Comparison of ENCODE assay signal across 19 cellular contexts in genomic region chr1:219967361-219967760, GRCh38. TPM values are rescaled to one million over a fixed set of nuclear protein-coding genes. Genes with fewer than 3 reads are reported as not detected.
DNase-seq lines count a peak whose midpoint lies in the region; ATAC-seq and TF ChIP-seq lines count a peak whose summit lies in the region.
"Had no signal": no experiment of that assay in that cellular context is flagged by ENCODE, and none has a peak within 500 bp of the region (broad histone marks: within the 10 kb centered on the region; RNA-seq: fewer than 3 reads in every experiment).

No MANE protein-coding gene starts in this region.

- H3K4me3 ChIP-seq in CD8-positive, alpha-beta T cell (ENCODE audit: low read depth, low read length), result no peak overlapping the region
- H3K4me3 ChIP-seq in upper lobe of right lung, result no peak overlapping the region
- H3K4me3 ChIP-seq: A549 had no signal

- peaks cover 33% of the 10 kb centered on the region for H3K36me3 Mint-ChIP-seq in activated CD8-positive, alpha-beta T cell treated with anti-CD3 and anti-CD28 coated beads for 36 hours (ENCODE audit: low read depth)
- peaks cover 36% of the 10 kb centered on the region for H3K36me3 Mint-ChIP-seq in activated CD8-positive, alpha-beta T cell treated with anti-CD3 and anti-CD28 coated beads, Interleukin-2, amount 10 ng/mL, durations not matched to agents 7 days and 5 days (ENCODE audit: low read depth)
- peaks cover 43% of the 10 kb centered on the region for H3K36me3 Mint-ChIP-seq in CD8-positive, alpha-beta T cell
- peaks cover 22% of the 10 kb centered on the region for H3K36me3 Mint-ChIP-seq in WTC11
- peaks cover 23% of the 10 kb centered on the region for H3K36me3 Mint-ChIP-seq in central memory CD8-positive, alpha-beta T cell (ENCODE audit: insufficient read depth)

- peaks cover 10% of the 10 kb centered on the region for H3K4me1 Mint-ChIP-seq in activated CD8-positive, alpha-beta T cell treated with anti-CD3 and anti-CD28 coated beads for 36 hours (ENCODE audit: low read depth)
- H3K4me1 Mint-ChIP-seq in activated CD8-positive, alpha-beta T cell treated with anti-CD3 and anti-CD28 coated beads, Interleukin-2, amount 10 ng/mL, durations not matched to agents 7 days and 5 days (ENCODE audit: low read depth), result peaks cover 16% of the 10 kb centered on the region
- H3K4me1 Mint-ChIP-seq in CD8-positive, alpha-beta T cell (ENCODE audit: low read depth), result no peaks in the 10 kb centered on the region
- 0 out of 2 replicates have a peak, but pooled peaks cover 3% of the 10 kb centered on the region for H3K4me1 Mint-ChIP-seq in WTC11
- H3K4me1 Mint-ChIP-seq in central memory CD8-positive, alpha-beta T cell, result no peaks in the 10 kb centered on the region

- ATAC-seq in activated CD8-positive, alpha-beta T cell treated with anti-CD3 and anti-CD28 coated beads for 36 hours, result no peak
- no peak for ATAC-seq in activated CD8-positive, alpha-beta T cell treated with anti-CD3 and anti-CD28 coated beads, Interleukin-2, amount 10 ng/mL, durations not matched to agents 7 days and 5 days
- no peak for ATAC-seq in CD8-positive, alpha-beta T cell
- no peak for ATAC-seq in WTC11
- no peak for ATAC-seq in central memory CD8-positive, alpha-beta T cell (replicated peaks; ENCODE audit: extremely low read depth, poor library complexity, severe bottlenecking)
- ATAC-seq in GM18870 (IDR thresholded peaks at IDR 0.05; ENCODE audit: unreplicated experiment), result no peak
- no peak for ATAC-seq in left ventricle myocardium superior
- no peak for ATAC-seq in upper lobe of right lung
- ATAC-seq: A549, HepG2 had no signal

- H3K27ac Mint-ChIP-seq in activated CD8-positive, alpha-beta T cell treated with anti-CD3 and anti-CD28 coated beads for 36 hours, result peak overlapping the region; percentile 40
- H3K27ac Mint-ChIP-seq in activated CD8-positive, alpha-beta T cell treated with anti-CD3 and anti-CD28 coated beads, Interleukin-2, amount 10 ng/mL, durations not matched to agents 7 days and 5 days, result no peak overlapping the region
- H3K27ac Mint-ChIP-seq in CD8-positive, alpha-beta T cell, result peak overlapping the region; percentile 25
- peak overlapping the region; percentile 39; the same call in 1 of the 2 replicates for H3K27ac Mint-ChIP-seq in WTC11
- H3K27ac Mint-ChIP-seq in central memory CD8-positive, alpha-beta T cell (ENCODE audit: low read depth), result peak overlapping the region; percentile 9
- H3K27ac Mint-ChIP-seq: CD4-positive, alpha-beta T cell; IgD-negative memory B cell had no signal

- no peaks in the 10 kb centered on the region for H3K9me3 ChIP-seq in CD8-positive, alpha-beta T cell (ENCODE audit: low read length)
- H3K9me3 ChIP-seq in upper lobe of right lung, result no peaks in the 10 kb centered on the region
- H3K9me3 ChIP-seq: A549 had no signal

- H3K36me3 ChIP-seq in CD8-positive, alpha-beta T cell (ENCODE audit: insufficient read depth, low read length), result peaks cover 7% of the 10 kb centered on the region
- peaks cover 48% of the 10 kb centered on the region for H3K36me3 ChIP-seq in upper lobe of right lung

- CTCF ChIA-PET in activated CD8-positive, alpha-beta T cell treated with anti-CD3 and anti-CD28 coated beads for 36 hours (lab: Charles Lee), result no interaction called here
- CTCF ChIA-PET in activated CD8-positive, alpha-beta T cell treated with anti-CD3 and anti-CD28 coated beads, Interleukin-2, amount 10 ng/mL, durations not matched to agents 7 days and 5 days (lab: Charles Lee), result no interaction called here
- CTCF ChIA-PET in CD8-positive, alpha-beta T cell (lab: Charles Lee), result no interaction called here
- CTCF ChIA-PET in WTC11 (lab: Charles Lee), result interaction anchor here (1.1 kb wide), 1 partner anchor 156 kb away, joined by 3 read pairs; no protein-coding TSS in a partner anchor

- no peaks in the 10 kb centered on the region for H3K4me1 ChIP-seq in CD8-positive, alpha-beta T cell (ENCODE audit: insufficient read depth, low read length)
- no peaks in the 10 kb centered on the region for H3K4me1 ChIP-seq in upper lobe of right lung
- H3K4me1 ChIP-seq: A549 had no signal

- H3K27ac ChIP-seq in CD8-positive, alpha-beta T cell (ENCODE audit: low read depth, low read length), result no peak overlapping the region
- H3K27ac ChIP-seq in upper lobe of right lung, result no peak overlapping the region
- H3K27ac ChIP-seq: 22Rv1, A549, C4-2B had no signal

- TF ChIP-seq CTCF in activated CD8-positive, alpha-beta T cell treated with anti-CD3 and anti-CD28 coated beads for 36 hours (IDR thresholded peaks at IDR 0.05), result no peak
- TF ChIP-seq CTCF in CD8-positive, alpha-beta T cell (IDR thresholded peaks at IDR 0.05), result no peak
- TF ChIP-seq CTCF in WTC11 (IDR thresholded peaks at IDR 0.05) (no peak), upper lobe of right lung (IDR thresholded peaks at IDR 0.05) (no peak)

- no peak for DNase-seq in activated CD8-positive, alpha-beta T cell treated with anti-CD3 and anti-CD28 coated beads for 36 hours
- no peak for DNase-seq in activated CD8-positive, alpha-beta T cell treated with anti-CD3 and anti-CD28 coated beads, Interleukin-2, amount 10 ng/mL, durations not matched to agents 7 days and 5 days
- DNase-seq in CD8-positive, alpha-beta T cell, result no peak
- DNase-seq in WTC11 (ENCODE audit: low spot score), result no peak
- no peak for DNase-seq in central memory CD8-positive, alpha-beta T cell (ENCODE audit: low spot score in 2 of 2)
- no peak for DNase-seq in left ventricle myocardium superior
- DNase-seq in upper lobe of right lung, result no peak
- DNase-seq: AML-193; CD4-positive, alpha-beta T cell; DMS79 treated with DMSO at 0.1 percent for 48 hours; GF-D8; GOT3; H7 had no signal

- no peaks in the 10 kb centered on the region for H3K27me3 ChIP-seq in CD8-positive, alpha-beta T cell (ENCODE audit: insufficient read depth, low read length)
- H3K27me3 ChIP-seq in upper lobe of right lung, result no peaks in the 10 kb centered on the region

- intact Hi-C loops in activated CD8-positive, alpha-beta T cell treated with anti-CD3 and anti-CD28 coated beads for 36 hours (cut with micrococcal nuclease), result no loop called here
- intact Hi-C loops in CD8-positive, alpha-beta T cell (cut with DNase I, micrococcal nuclease), result no loop called here
- intact Hi-C loops in left ventricle myocardium superior (cut with micrococcal nuclease) (no loop called here), upper lobe of right lung (cut with DNase I) (no loop called here)

- H3K9me3 Mint-ChIP-seq in activated CD8-positive, alpha-beta T cell treated with anti-CD3 and anti-CD28 coated beads for 36 hours, result no peaks in the 10 kb centered on the region
- no peaks in the 10 kb centered on the region for H3K9me3 Mint-ChIP-seq in activated CD8-positive, alpha-beta T cell treated with anti-CD3 and anti-CD28 coated beads, Interleukin-2, amount 10 ng/mL, durations not matched to agents 7 days and 5 days (ENCODE audit: insufficient read depth)
- H3K9me3 Mint-ChIP-seq in CD8-positive, alpha-beta T cell, result no peaks in the 10 kb centered on the region
- H3K9me3 Mint-ChIP-seq in WTC11, result no peaks in the 10 kb centered on the region
- no peaks in the 10 kb centered on the region for H3K9me3 Mint-ChIP-seq in central memory CD8-positive, alpha-beta T cell
- H3K9me3 Mint-ChIP-seq: CD4-positive, alpha-beta T cell; IgD-negative memory B cell had no signal

- H3K4me3 Mint-ChIP-seq in activated CD8-positive, alpha-beta T cell treated with anti-CD3 and anti-CD28 coated beads for 36 hours, result no peak overlapping the region
- no peak overlapping the region for H3K4me3 Mint-ChIP-seq in activated CD8-positive, alpha-beta T cell treated with anti-CD3 and anti-CD28 coated beads, Interleukin-2, amount 10 ng/mL, durations not matched to agents 7 days and 5 days
- H3K4me3 Mint-ChIP-seq in CD8-positive, alpha-beta T cell, result no peak overlapping the region
- H3K4me3 Mint-ChIP-seq in WTC11, result no peak overlapping the region
- H3K4me3 Mint-ChIP-seq in central memory CD8-positive, alpha-beta T cell, result no peak overlapping the region
- H3K4me3 Mint-ChIP-seq: CD4-positive, alpha-beta T cell; IgD-negative memory B cell had no signal

- no peaks in the 10 kb centered on the region for H3K27me3 Mint-ChIP-seq in activated CD8-positive, alpha-beta T cell treated with anti-CD3 and anti-CD28 coated beads for 36 hours
- H3K27me3 Mint-ChIP-seq in activated CD8-positive, alpha-beta T cell treated with anti-CD3 and anti-CD28 coated beads, Interleukin-2, amount 10 ng/mL, durations not matched to agents 7 days and 5 days (ENCODE audit: low read depth), result no peaks in the 10 kb centered on the region
- H3K27me3 Mint-ChIP-seq in CD8-positive, alpha-beta T cell (ENCODE audit: low read depth), result no peaks in the 10 kb centered on the region
- no peaks in the 10 kb centered on the region for H3K27me3 Mint-ChIP-seq in WTC11 (ENCODE audit: low read depth)
- H3K27me3 Mint-ChIP-seq in central memory CD8-positive, alpha-beta T cell, result no peaks in the 10 kb centered on the region
- H3K27me3 Mint-ChIP-seq: CD4-positive, alpha-beta T cell; IgD-negative memory B cell had no signal

- POLR2A ChIA-PET in activated CD8-positive, alpha-beta T cell treated with anti-CD3 and anti-CD28 coated beads for 36 hours (lab: Charles Lee), result no interaction called here
- POLR2A ChIA-PET in activated CD8-positive, alpha-beta T cell treated with anti-CD3 and anti-CD28 coated beads, Interleukin-2, amount 10 ng/mL, durations not matched to agents 7 days and 5 days (lab: Charles Lee), result no interaction called here
- POLR2A ChIA-PET in CD8-positive, alpha-beta T cell (lab: Charles Lee), result no interaction called here
- POLR2A ChIA-PET in WTC11 (lab: Charles Lee), result no interaction called here

TF ChIP-seq in WTC11, 78 proteins besides CTCF, POLR2A, EP300 and RAD21 (continues in another document):
- TF ChIP-seq NFATC4 (CRISPR knock-in tag; IDR thresholded peaks at IDR 0.05) (no peak), FOXJ3 (CRISPR knock-in tag; IDR thresholded peaks at IDR 0.05; ENCODE audit: borderline replicate concordance) (no peak), GABPB1 (CRISPR knock-in tag; IDR thresholded peaks at IDR 0.05) (no peak), FOXK1 (CRISPR knock-in tag; IDR thresholded peaks at IDR 0.05) (no peak)
- TF ChIP-seq, protein P1, sequence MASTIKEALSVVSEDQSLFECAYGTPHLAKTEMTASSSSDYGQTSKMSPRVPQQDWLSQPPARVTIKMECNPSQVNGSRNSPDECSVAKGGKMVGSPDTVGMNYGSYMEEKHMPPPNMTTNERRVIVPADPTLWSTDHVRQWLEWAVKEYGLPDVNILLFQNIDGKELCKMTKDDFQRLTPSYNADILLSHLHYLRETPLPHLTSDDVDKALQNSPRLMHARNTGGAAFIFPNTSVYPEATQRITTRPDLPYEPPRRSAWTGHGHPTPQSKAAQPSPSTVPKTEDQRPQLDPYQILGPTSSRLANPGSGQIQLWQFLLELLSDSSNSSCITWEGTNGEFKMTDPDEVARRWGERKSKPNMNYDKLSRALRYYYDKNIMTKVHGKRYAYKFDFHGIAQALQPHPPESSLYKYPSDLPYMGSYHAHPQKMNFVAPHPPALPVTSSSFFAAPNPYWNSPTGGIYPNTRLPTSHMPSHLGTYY (CRISPR knock-in tag; IDR thresholded peaks at IDR 0.05), result no peak

RNA-seq across cellular contexts. Expression of gene SLC30A10, which starts 39.0 kb away (rescaled TPM):
- total RNA-seq in activated CD8-positive, alpha-beta T cell treated with anti-CD3 and anti-CD28 coated beads for 36 hours, result not detected
- not detected for total RNA-seq in activated CD8-positive, alpha-beta T cell treated with anti-CD3 and anti-CD28 coated beads, Interleukin-2, amount 10 ng/mL, durations not matched to agents 7 days and 5 days
- total RNA-seq in CD8-positive, alpha-beta T cell, result not detected
- 0.26 to 0.41 TPM (median 0.30 TPM) in 3 replicates for total RNA-seq in WTC11 (2021)
- 0.42 TPM for total RNA-seq in left ventricle myocardium superior
- total RNA-seq in upper lobe of right lung, result not detected
- total RNA-seq: CD4-positive, alpha-beta T cell had no signal
